Comparison of ENCODE assay signal across 1 cellular context in the genomic region with DNA sequence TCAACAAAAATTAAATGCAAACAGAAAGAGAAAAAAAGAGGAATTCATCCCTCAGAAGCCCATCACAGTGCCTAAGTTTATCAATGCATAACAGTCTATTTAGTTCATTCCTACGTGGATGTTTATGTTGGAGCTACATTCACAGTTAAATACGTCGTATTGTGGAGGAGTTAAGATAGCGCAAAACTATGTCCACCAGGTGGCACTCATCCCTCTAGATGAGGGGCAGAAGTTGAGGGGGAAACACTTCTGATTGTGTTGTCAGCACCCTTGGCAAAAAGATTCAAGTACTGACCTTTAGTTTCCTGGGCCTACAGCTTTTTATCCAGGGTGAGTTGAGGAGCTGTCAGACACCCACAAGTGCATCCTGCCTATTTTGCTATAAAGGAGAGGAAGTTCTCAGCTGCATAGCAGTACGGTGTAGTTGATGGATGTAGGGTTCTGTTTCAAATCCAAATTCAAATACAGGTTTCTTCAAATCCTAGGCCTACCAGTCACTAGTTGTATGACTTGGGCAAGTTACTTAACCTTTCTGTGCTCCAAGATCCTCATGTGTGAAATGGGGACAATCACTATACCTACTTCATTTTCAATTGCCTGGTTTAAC.
TF ChIP-seq lines count a peak whose summit lies in the region.

No MANE protein-coding gene starts in this region.

TF ChIP-seq in WTC11, 78 proteins besides CTCF, POLR2A, EP300 and RAD21 (continued from another document):
- TF ChIP-seq AR (CRISPR knock-in tag; IDR thresholded peaks at IDR 0.05), result no peak
- TF ChIP-seq RELA (CRISPR knock-in tag; IDR thresholded peaks at IDR 0.05; ENCODE audit: borderline replicate concordance), result no peak
- no peak for TF ChIP-seq NFE2L1 (CRISPR knock-in tag; IDR thresholded peaks at IDR 0.05)
- TF ChIP-seq FOXP4 (CRISPR knock-in tag; IDR thresholded peaks at IDR 0.05), result no peak
- TF ChIP-seq, protein P1, sequence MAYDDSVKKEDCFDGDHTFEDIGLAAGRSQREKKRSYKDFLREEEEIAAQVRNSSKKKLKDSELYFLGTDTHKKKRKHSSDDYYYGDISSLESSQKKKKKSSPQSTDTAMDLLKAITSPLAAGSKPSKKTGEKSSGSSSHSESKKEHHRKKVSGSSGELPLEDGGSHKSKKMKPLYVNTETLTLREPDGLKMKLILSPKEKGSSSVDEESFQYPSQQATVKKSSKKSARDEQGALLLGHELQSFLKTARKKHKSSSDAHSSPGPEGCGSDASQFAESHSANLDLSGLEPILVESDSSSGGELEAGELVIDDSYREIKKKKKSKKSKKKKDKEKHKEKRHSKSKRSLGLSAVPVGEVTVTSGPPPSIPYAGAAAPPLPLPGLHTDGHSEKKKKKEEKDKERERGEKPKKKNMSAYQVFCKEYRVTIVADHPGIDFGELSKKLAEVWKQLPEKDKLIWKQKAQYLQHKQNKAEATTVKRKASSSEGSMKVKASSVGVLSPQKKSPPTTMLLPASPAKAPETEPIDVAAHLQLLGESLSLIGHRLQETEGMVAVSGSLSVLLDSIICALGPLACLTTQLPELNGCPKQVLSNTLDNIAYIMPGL (CRISPR knock-in tag; IDR thresholded peaks at IDR 0.05), result no peak
- TF ChIP-seq ZNF396 (CRISPR knock-in tag; IDR thresholded peaks at IDR 0.05; ENCODE audit: borderline replicate concordance), result no peak
- TF ChIP-seq STAT6 (CRISPR knock-in tag; conservative IDR thresholded peaks at IDR 0.05; ENCODE audit: low read depth), result no peak
- TF ChIP-seq NR2C2 (CRISPR knock-in tag; IDR thresholded peaks at IDR 0.05), result no peak
- no peak for TF ChIP-seq TEAD1 (CRISPR knock-in tag; IDR thresholded peaks at IDR 0.05)
